In genomic region chr1:30720271-30721223, GRCh38 we compare ENCODE assay signal across 2 cellular contexts.
TF ChIP-seq lines count a peak whose summit lies in the region.

No MANE protein-coding gene starts in this region.

TF ChIP-seq in HEK293, 187 proteins besides CTCF, POLR2A, EP300 and RAD21:
- TF ChIP-seq ZNF830 (tag by site-specific recombination; IDR thresholded peaks at IDR 0.05; ENCODE audit: low read depth) (no peak), KLF1 (tag by site-specific recombination; IDR thresholded peaks at IDR 0.05) (peak; percentile 63)
- TF ChIP-seq, protein P1, sequence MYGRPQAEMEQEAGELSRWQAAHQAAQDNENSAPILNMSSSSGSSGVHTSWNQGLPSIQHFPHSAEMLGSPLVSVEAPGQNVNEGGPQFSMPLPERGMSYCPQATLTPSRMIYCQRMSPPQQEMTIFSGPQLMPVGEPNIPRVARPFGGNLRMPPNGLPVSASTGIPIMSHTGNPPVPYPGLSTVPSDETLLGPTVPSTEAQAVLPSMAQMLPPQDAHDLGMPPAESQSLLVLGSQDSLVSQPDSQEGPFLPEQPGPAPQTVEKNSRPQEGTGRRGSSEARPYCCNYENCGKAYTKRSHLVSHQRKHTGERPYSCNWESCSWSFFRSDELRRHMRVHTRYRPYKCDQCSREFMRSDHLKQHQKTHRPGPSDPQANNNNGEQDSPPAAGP (tag by site-specific recombination; IDR thresholded peaks at IDR 0.05) = 0 out of 2 replicates have a peak, but pooled peaks have one; percentile 21

TF ChIP-seq in K562, 482 proteins besides CTCF, POLR2A, EP300 and RAD21 (continues in another document):
- TF ChIP-seq, protein P2, sequence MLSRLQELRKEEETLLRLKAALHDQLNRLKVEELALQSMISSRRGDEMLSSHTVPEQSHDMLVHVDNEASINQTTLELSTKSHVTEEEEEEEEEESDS (CRISPR knock-in tag; IDR thresholded peaks at IDR 0.05) = no peak
- 0 out of 2 replicates have a peak, but pooled peaks have one; percentile 44 for TF ChIP-seq DMBX1 (CRISPR knock-in tag; IDR thresholded peaks at IDR 0.05; ENCODE audit: borderline replicate concordance)
- no peak for TF ChIP-seq FOS (IDR thresholded peaks at IDR 0.05; ENCODE audit: extremely low read depth, insufficient read length)
- TF ChIP-seq SLC30A9 (CRISPR knock-in tag; IDR thresholded peaks at IDR 0.05) = no peak
- no peak for TF ChIP-seq SIX5 (IDR thresholded peaks at IDR 0.05; ENCODE audit: borderline replicate concordance in 1 of 2, insufficient read depth in 1 of 2, low read depth in 1 of 2, low read length in 2 of 2)
- TF ChIP-seq, protein P3, sequence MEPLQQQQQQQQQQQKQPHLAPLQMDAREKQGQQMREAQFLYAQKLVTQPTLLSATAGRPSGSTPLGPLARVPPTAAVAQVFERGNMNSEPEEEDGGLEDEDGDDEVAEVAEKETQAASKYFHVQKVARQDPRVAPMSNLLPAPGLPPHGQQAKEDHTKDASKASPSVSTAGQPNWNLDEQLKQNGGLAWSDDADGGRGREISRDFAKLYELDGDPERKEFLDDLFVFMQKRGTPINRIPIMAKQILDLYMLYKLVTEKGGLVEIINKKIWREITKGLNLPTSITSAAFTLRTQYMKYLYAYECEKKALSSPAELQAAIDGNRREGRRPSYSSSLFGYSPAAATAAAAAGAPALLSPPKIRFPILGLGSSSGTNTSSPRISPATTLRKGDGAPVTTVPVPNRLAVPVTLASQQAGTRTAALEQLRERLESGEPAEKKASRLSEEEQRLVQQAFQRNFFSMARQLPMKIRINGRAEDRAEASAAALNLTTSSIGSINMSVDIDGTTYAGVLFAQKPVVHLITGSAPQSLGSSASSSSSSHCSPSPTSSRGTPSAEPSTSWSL (CRISPR knock-in tag; IDR thresholded peaks at IDR 0.05; ENCODE audit: borderline replicate concordance) = no peak
- no peak for TF ChIP-seq ZNF76 (CRISPR knock-in tag; IDR thresholded peaks at IDR 0.05; ENCODE audit: borderline replicate concordance)
- no peak for TF ChIP-seq AFF4 (CRISPR knock-in tag; IDR thresholded peaks at IDR 0.05)
- TF ChIP-seq BHLHE40 (IDR thresholded peaks at IDR 0.05; ENCODE audit: low read length) = no peak
- no peak for TF ChIP-seq ZNF23 (CRISPR knock-in tag; IDR thresholded peaks at IDR 0.05)
- no peak for TF ChIP-seq ZBTB5 (IDR thresholded peaks at IDR 0.05)
- 0 out of 2 replicates have a peak, but pooled peaks have one; percentile 41 for TF ChIP-seq ZNF165 (CRISPR knock-in tag; IDR thresholded peaks at IDR 0.05; ENCODE audit: borderline replicate concordance)
- TF ChIP-seq, protein P4, sequence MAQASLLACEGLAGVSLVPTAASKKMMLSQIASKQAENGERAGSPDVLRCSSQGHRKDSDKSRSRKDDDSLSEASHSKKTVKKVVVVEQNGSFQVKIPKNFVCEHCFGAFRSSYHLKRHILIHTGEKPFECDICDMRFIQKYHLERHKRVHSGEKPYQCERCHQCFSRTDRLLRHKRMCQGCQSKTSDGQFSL (CRISPR knock-in tag; IDR thresholded peaks at IDR 0.05) = no peak
- TF ChIP-seq, protein P4 (tag; IDR thresholded peaks at IDR 0.05) = no peak
- TF ChIP-seq ZNF239 (CRISPR knock-in tag; IDR thresholded peaks at IDR 0.05) = no peak
- no peak for TF ChIP-seq KLF16 (IDR thresholded peaks at IDR 0.05)
- TF ChIP-seq MLX (CRISPR knock-in tag; conservative IDR thresholded peaks at IDR 0.05) = no peak
- TF ChIP-seq ZNF146 (CRISPR knock-in tag; IDR thresholded peaks at IDR 0.05; ENCODE audit: unreplicated experiment) = no peak
- no peak for TF ChIP-seq ATF4 (CRISPR knock-in tag; IDR thresholded peaks at IDR 0.05)
- TF ChIP-seq, protein P5, sequence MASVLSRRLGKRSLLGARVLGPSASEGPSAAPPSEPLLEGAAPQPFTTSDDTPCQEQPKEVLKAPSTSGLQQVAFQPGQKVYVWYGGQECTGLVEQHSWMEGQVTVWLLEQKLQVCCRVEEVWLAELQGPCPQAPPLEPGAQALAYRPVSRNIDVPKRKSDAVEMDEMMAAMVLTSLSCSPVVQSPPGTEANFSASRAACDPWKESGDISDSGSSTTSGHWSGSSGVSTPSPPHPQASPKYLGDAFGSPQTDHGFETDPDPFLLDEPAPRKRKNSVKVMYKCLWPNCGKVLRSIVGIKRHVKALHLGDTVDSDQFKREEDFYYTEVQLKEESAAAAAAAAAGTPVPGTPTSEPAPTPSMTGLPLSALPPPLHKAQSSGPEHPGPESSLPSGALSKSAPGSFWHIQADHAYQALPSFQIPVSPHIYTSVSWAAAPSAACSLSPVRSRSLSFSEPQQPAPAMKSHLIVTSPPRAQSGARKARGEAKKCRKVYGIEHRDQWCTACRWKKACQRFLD (CRISPR knock-in tag; IDR thresholded peaks at IDR 0.05) = no peak
- TF ChIP-seq TBP (optimal IDR thresholded peaks at IDR 0.05; ENCODE audit: low read depth, low read length) = no peak
- TF ChIP-seq TSC22D4 (tag; IDR thresholded peaks at IDR 0.05) = no peak
- no peak for TF ChIP-seq L3MBTL2 (IDR thresholded peaks at IDR 0.05)
- no peak for TF ChIP-seq ZFP91 (CRISPR knock-in tag; IDR thresholded peaks at IDR 0.05)
- no peak for TF ChIP-seq DDX20 (tag; IDR thresholded peaks at IDR 0.05; ENCODE audit: low read depth)
- TF ChIP-seq PHB (CRISPR knock-in tag; IDR thresholded peaks at IDR 0.05) = no peak
- TF ChIP-seq ZNF282 (CRISPR knock-in tag; IDR thresholded peaks at IDR 0.05) = no peak
- no peak for TF ChIP-seq REST (CRISPR knock-in tag; IDR thresholded peaks at IDR 0.05; ENCODE audit: low read depth)
- no peak for TF ChIP-seq MCM7 (IDR thresholded peaks at IDR 0.05)
- TF ChIP-seq SMARCB1 (IDR thresholded peaks at IDR 0.05; ENCODE audit: insufficient read length, low read depth) = no peak
- no peak for TF ChIP-seq ZC3H11A (IDR thresholded peaks at IDR 0.05; ENCODE audit: low read depth, low read length)
- no peak for TF ChIP-seq KAT2B (IDR thresholded peaks at IDR 0.05; ENCODE audit: low read depth, low read length)
- TF ChIP-seq ZNF785 (CRISPR knock-in tag; IDR thresholded peaks at IDR 0.05) = no peak
- no peak for TF ChIP-seq SREBF2 (CRISPR knock-in tag; IDR thresholded peaks at IDR 0.05)
- no peak for TF ChIP-seq SRSF1 (IDR thresholded peaks at IDR 0.05; ENCODE audit: low read depth, low read length)
- no peak for TF ChIP-seq MCM2 (IDR thresholded peaks at IDR 0.05; ENCODE audit: low read depth)
- TF ChIP-seq, protein P6, sequence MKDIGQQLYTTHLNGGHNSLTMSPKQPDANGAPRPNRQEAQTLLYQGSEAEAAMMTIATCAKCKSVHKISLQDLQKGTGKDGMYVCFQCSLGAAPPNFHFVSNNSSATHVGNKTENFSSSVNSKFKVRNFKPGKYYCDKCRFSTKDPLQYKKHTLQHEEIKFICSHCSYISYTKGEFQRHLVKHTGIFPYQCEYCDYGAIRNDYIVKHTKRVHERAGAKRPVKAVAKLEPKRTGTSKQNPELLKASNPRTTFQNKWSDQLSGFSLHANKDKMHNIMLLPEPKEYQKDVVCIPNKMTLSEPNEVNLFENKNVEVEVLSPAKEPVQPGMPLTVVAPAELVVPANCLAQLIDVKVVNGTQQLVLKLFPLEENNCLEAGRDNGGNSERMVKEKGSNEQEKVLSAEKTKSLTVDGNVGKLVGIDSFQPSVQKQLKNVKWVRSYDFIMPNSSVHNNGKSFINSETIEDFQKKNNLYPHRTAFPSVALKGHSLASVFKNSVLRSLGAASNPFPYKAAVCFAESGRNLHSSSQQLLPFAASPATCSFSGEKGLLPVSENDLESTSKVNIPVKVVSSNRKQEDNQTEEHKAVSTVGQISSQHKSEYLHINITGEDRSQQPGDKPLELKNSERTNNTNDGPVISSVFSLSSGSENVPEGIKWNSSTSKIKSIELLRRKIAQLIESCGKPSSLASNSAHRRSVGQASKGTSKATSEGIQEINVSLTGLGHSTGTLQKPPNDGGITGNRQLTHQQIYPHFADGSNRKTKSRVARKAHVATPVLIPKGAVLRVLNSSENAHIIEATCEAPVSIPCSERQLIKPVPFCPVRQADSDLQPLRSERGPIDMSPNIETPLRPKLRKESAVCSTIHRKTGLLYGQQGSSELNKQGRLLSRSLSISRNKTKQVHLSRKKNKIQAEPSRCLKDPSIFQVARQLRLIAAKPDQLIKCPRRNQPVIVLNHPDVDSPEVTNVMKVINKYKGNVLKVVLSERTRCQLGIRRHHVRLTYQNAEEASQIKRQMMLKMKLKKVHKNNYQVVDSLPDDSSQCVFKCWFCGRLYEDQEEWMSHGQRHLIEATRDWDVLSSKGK (CRISPR knock-in tag; IDR thresholded peaks at IDR 0.05) = no peak
